ENCODE assay signal across 10 cellular contexts in the genomic region with DNA sequence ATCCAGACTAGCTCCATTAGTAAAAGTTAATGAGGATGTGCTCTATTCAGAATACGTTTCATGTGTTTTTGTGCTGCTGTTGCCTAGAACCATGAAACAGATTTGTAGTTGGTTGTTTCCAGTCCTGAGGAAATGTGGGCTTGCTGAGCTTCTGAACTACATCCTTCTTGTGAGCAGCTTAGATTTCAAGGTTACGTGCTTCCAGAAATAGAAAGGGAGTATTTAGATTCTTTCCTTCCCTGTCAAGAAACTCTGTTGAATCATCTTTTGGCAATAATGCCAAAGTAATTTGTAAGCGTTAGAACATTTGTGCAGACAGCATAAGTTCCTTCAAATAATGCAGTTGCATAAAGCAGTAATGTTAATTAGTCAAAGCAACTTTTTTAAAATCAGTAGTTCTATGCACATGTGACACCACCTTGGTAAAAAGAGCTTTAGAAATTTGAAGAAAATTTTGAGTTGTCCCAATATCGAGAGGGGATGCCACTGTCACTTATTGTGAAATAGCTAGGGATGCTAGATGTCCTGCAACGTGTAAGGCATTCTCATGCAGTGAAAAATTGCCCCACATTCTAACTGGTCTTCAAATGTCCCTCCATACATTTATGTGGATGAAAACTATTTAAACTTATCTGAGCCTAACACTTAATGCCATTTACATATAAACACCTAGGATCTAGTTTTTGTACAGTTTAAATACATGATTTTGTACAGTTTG.
A peak's percentile ranks its signal among the peaks of the same experiment; 100 is the strongest.
DNase-seq lines count a peak whose midpoint lies in the region; ATAC-seq and TF ChIP-seq lines count a peak whose summit lies in the region.
"Had no signal": no experiment of that assay in that cellular context is flagged by ENCODE, and none has a peak within 500 bp of the region (broad histone marks: within the 10 kb centered on the region; RNA-seq: fewer than 3 reads in every experiment).

No MANE protein-coding gene starts in this region.

- H3K4me3 ChIP-seq in fibroblast of mammary gland (ENCODE audit: control insufficient read depth, low read depth, low read length): no peak overlapping the region
- H3K4me3 ChIP-seq: thoracic aorta had no signal

- ATAC-seq in HG03196 (IDR thresholded peaks at IDR 0.05; ENCODE audit: unreplicated experiment): no peak
- no peak for ATAC-seq in GM21360 (IDR thresholded peaks at IDR 0.05; ENCODE audit: unreplicated experiment)
- no peak for ATAC-seq in HG03432 (IDR thresholded peaks at IDR 0.05; ENCODE audit: unreplicated experiment)

- no peak for TF ChIP-seq CTCF in fibroblast of mammary gland (conservative IDR thresholded peaks at IDR 0.05; ENCODE audit: control insufficient read depth, insufficient read depth, low read depth, low read length)

- peak; percentile 67 for DNase-seq in AG08396 (ENCODE audit: low spot score)
- peak; percentile 89 for DNase-seq in NCI-H226
- peak; percentile 90 for DNase-seq in fibroblast of mammary gland (ENCODE audit: low read depth)
- peak; percentile 81 for DNase-seq in non-pigmented ciliary epithelial cell (ENCODE audit: low read depth)
- no peak for DNase-seq in DMS153 treated with DMSO at 0.1 percent for 48 hours (lab: John Stamatoyannopoulos, UW; ENCODE audit: unreplicated experiment)
- DNase-seq: NCI-H187 treated with DMSO at 0.1 percent for 48 hours had no signal
